In genomic region chr11:2442554-2442953, GRCh38 we compare ENCODE assay signal across 31 cellular contexts. TPM values are rescaled to one million over a fixed set of nuclear protein-coding genes. Genes with fewer than 3 reads are reported as not detected.
DNase-seq lines count a peak whose midpoint lies in the region; ATAC-seq and TF ChIP-seq lines count a peak whose summit lies in the region.
"Had no signal": no experiment of that assay in that cellular context is flagged by ENCODE, and none has a peak within 500 bp of the region (broad histone marks: within the 10 kb centered on the region; RNA-seq: fewer than 3 reads in every experiment).

No MANE protein-coding gene starts in this region.

- H4K20me1 ChIP-seq in KMS-11 (ENCODE audit: insufficient read depth) = no peaks in the 10 kb centered on the region

- H3K4me3 ChIP-seq in KMS-11 (IDR thresholded peaks at IDR 0.05; ENCODE audit: insufficient read depth, low read depth, low read length) = no peak overlapping the region
- H3K4me3 ChIP-seq in heart right ventricle = no peak overlapping the region
- H3K4me3 ChIP-seq: BLaER1 treated with 17β-estradiol and CSF1 and Interleukin-3, amounts not matched to agents 10 nM and 100 nM; cardiac muscle cell; HAP-1; MG63; sigmoid colon; SJSA1 had no signal

- no peak overlapping the region for H3K27ac Mint-ChIP-seq in activated naive CD4-positive, alpha-beta T cell treated with anti-CD3 and anti-CD28 coated beads, Interleukin-2, amount 10 ng/mL, durations not matched to agents 7 days and 5 days
- no peak overlapping the region for H3K27ac Mint-ChIP-seq in T-helper 17 cell
- peak overlapping the region in 7 of 10 donors; percentile 4 to 83 (median 41) for H3K27ac Mint-ChIP-seq in naive thymus-derived CD8-positive, alpha-beta T cell
- H3K27ac Mint-ChIP-seq: nephron progenitor cell; T-helper 2 cell treated with Interferon-gamma antibody and Interleukin-4, amounts not matched to agents 5 μg/mL and 100 μg/mL, for 36 hours had no signal

- H3K4me1 ChIP-seq in KMS-11 (ENCODE audit: low read depth, poor library complexity, severe bottlenecking) (peaks cover 54% of the 10 kb centered on the region), heart right ventricle (peaks cover 3 to 30% (median 23%) of the 10 kb centered on the region in 9 donors)
- H3K4me1 ChIP-seq: HAP-1, parathyroid adenoma had no signal

- peaks cover 26% of the 10 kb centered on the region for H3K4me1 Mint-ChIP-seq in activated naive CD4-positive, alpha-beta T cell treated with anti-CD3 and anti-CD28 coated beads, Interleukin-2, amount 10 ng/mL, durations not matched to agents 7 days and 5 days
- peaks cover 28% of the 10 kb centered on the region for H3K4me1 Mint-ChIP-seq in T-helper 17 cell
- peaks cover 31 to 49% (median 39%) of the 10 kb centered on the region in 4 donors for H3K4me1 Mint-ChIP-seq in naive thymus-derived CD8-positive, alpha-beta T cell

- CTCF ChIA-PET in activated naive CD4-positive, alpha-beta T cell treated with anti-CD3 and anti-CD28 coated beads, Interleukin-2, amount 10 ng/mL, durations not matched to agents 7 days and 5 days (lab: Charles Lee) = no interaction called here

- no peak overlapping the region for H3K27ac ChIP-seq in KMS-11
- no peak overlapping the region for H3K27ac ChIP-seq in heart right ventricle
- H3K27ac ChIP-seq: BLaER1 treated with 17β-estradiol and CSF1 and Interleukin-3, amounts not matched to agents 10 nM and 100 nM; cardiac muscle cell; parathyroid adenoma; sigmoid colon; SJSA1 had no signal

- H2AFZ ChIP-seq in KMS-11 (ENCODE audit: low read depth) = no peak overlapping the region
- H2AFZ ChIP-seq: parathyroid adenoma had no signal

- WGBS in heart right ventricle, 2 donors = 91 to 94% methylated on average over 1 of the region's 1 CpG

- H3K9me3 Mint-ChIP-seq in activated naive CD4-positive, alpha-beta T cell treated with anti-CD3 and anti-CD28 coated beads, Interleukin-2, amount 10 ng/mL, durations not matched to agents 7 days and 5 days = no peaks in the 10 kb centered on the region
- H3K9me3 Mint-ChIP-seq in naive thymus-derived CD8-positive, alpha-beta T cell = no peaks in the 10 kb centered on the region
- H3K9me3 Mint-ChIP-seq: T-helper 2 cell treated with Interferon-gamma antibody and Interleukin-4, amounts not matched to agents 5 μg/mL and 100 μg/mL, for 36 hours had no signal

- H3K36me3 ChIP-seq in KMS-11 (ENCODE audit: insufficient read depth) = no peaks in the 10 kb centered on the region
- H3K36me3 ChIP-seq in heart right ventricle = no peaks in the 10 kb centered on the region
- H3K36me3 ChIP-seq: BLaER1 treated with 17β-estradiol and CSF1 and Interleukin-3, amounts not matched to agents 10 nM and 100 nM; cardiac muscle cell; HAP-1; MG63; Peyer's patch; sigmoid colon; SJSA1 had no signal

- no peaks in the 10 kb centered on the region for H3K27me3 ChIP-seq in KMS-11 (ENCODE audit: insufficient read depth, low read depth)
- peaks cover 0 to 17% (median 5%) of the 10 kb centered on the region in 7 donors for H3K27me3 ChIP-seq in heart right ventricle
- H3K27me3 ChIP-seq: Peyer's patch had no signal

- ATAC-seq in T-helper 17 cell (peak; percentile 74), heart right ventricle (no peak), GM21390 (IDR thresholded peaks at IDR 0.05; ENCODE audit: unreplicated experiment) (no peak)
- peak; percentile 26 to 62 for ATAC-seq in naive thymus-derived CD8-positive, alpha-beta T cell
- ATAC-seq: left lobe of liver had no signal

- peaks cover 45% of the 10 kb centered on the region for H3K27me3 Mint-ChIP-seq in activated naive CD4-positive, alpha-beta T cell treated with anti-CD3 and anti-CD28 coated beads, Interleukin-2, amount 10 ng/mL, durations not matched to agents 7 days and 5 days
- no peaks in the 10 kb centered on the region for H3K27me3 Mint-ChIP-seq in T-helper 17 cell
- H3K27me3 Mint-ChIP-seq in naive thymus-derived CD8-positive, alpha-beta T cell = no peaks in the 10 kb centered on the region

- DNase-seq in activated naive CD4-positive, alpha-beta T cell treated with anti-CD3 and anti-CD28 coated beads, Interleukin-2, amount 10 ng/mL, durations not matched to agents 7 days and 5 days = peak; percentile 13
- no peak for DNase-seq in activated naive CD4-positive, alpha-beta T cell treated with anti-CD3 and anti-CD28 coated beads, Interleukin-2, amount 50 U/mL, for 16 hours
- DNase-seq in T-helper 17 cell (no peak), heart right ventricle (no peak), NCI-H1048 (lab: John Stamatoyannopoulos, UW) (no peak)
- DNase-seq in naive thymus-derived CD8-positive, alpha-beta T cell = peak in 7 of 10 donors; percentile 33 to 73 (median 47)
- DNase-seq: ACHN; activated CD4-positive, alpha-beta T cell treated with anti-CD3 and anti-CD28 coated beads, Interleukin-2, amount 50 U/mL, for 4 hours; amygdala; DMS 273 treated with DMSO at 0.1 percent for 48 hours; foreskin fibroblast; MG63; NCI-H187 treated with DMSO at 0.1 percent for 48 hours; NCI-H226; nephron progenitor cell; NK-92 treated with Interleukin-12 subunit alpha and Interleukin-12 subunit beta, amount 100 ng/mL, for 24 hours; sigmoid colon; substantia nigra had no signal

- H3K4me3 Mint-ChIP-seq in activated naive CD4-positive, alpha-beta T cell treated with anti-CD3 and anti-CD28 coated beads, Interleukin-2, amount 10 ng/mL, durations not matched to agents 7 days and 5 days = no peak overlapping the region
- H3K4me3 Mint-ChIP-seq in T-helper 17 cell = peak overlapping the region; percentile 65
- H3K4me3 Mint-ChIP-seq in naive thymus-derived CD8-positive, alpha-beta T cell = peak overlapping the region in 6 of 10 donors; percentile 2 to 76 (median 44)
- H3K4me3 Mint-ChIP-seq: nephron progenitor cell had no signal

- peak overlapping the region; percentile 63 for H3K4me2 ChIP-seq in KMS-11
- H3K4me2 ChIP-seq: BLaER1 treated with 17β-estradiol and CSF1 and Interleukin-3, amounts not matched to agents 10 nM and 100 nM had no signal

- H3K9me3 ChIP-seq in T-helper 17 cell (ENCODE audit: control insufficient read depth, low read length, poor library complexity, severe bottlenecking) (no peaks in the 10 kb centered on the region), heart right ventricle (peaks cover 0 to 5% (median 0%) of the 10 kb centered on the region in 11 donors)
- H3K9me3 ChIP-seq: BLaER1 treated with 17β-estradiol and CSF1 and Interleukin-3, amounts not matched to agents 10 nM and 100 nM; HAP-1; MG63; Peyer's patch; sigmoid colon; SJSA1 had no signal

- peaks cover 5% of the 10 kb centered on the region; the same call in 1 of the 2 replicates for H3K79me2 ChIP-seq in KMS-11 (ENCODE audit: insufficient read depth, low read depth)

- TF ChIP-seq CTCF in KMS-11 (conservative IDR thresholded peaks at IDR 0.05; ENCODE audit: low read depth, low read length) (no peak), heart right ventricle (IDR thresholded peaks at IDR 0.05) (no peak)

- H3K36me3 Mint-ChIP-seq in activated naive CD4-positive, alpha-beta T cell treated with anti-CD3 and anti-CD28 coated beads, Interleukin-2, amount 10 ng/mL, durations not matched to agents 7 days and 5 days = peaks cover 9% of the 10 kb centered on the region
- no peaks in the 10 kb centered on the region for H3K36me3 Mint-ChIP-seq in T-helper 17 cell (ENCODE audit: low read depth)
- no peaks in the 10 kb centered on the region for H3K36me3 Mint-ChIP-seq in naive thymus-derived CD8-positive, alpha-beta T cell

- POLR2A ChIA-PET in naive thymus-derived CD8-positive, alpha-beta T cell (lab: Charles Lee) = interaction anchor here (0.7 to 6.5 kb wide), 3 partner anchors 22 to 90 kb away, joined by 3 to 76 read pairs (median 4); no protein-coding TSS in a partner anchor

- H3K9ac ChIP-seq in KMS-11 = no peak overlapping the region
- H3K9ac ChIP-seq: BLaER1 treated with 17β-estradiol and CSF1 and Interleukin-3, amounts not matched to agents 10 nM and 100 nM; parathyroid adenoma had no signal

- intact Hi-C loops in heart right ventricle (cut with DNase I) = loop anchor here in 3 of 10 donors (5.0 kb wide), 2 partner anchors 70 to 80 kb away; no protein-coding TSS in a partner anchor

RNA-seq across cellular contexts. Expression of gene TRPM5, which starts 1.8 kb away (rescaled TPM):
- total RNA-seq in T-helper 17 cell (under 1 TPM; 0.07 to 0.08 TPM), heart right ventricle (not detected)
- total RNA-seq in naive thymus-derived CD8-positive, alpha-beta T cell = under 1 TPM; 0.60 to 0.69 TPM
- not detected for polyA plus RNA-seq in naive thymus-derived CD8-positive, alpha-beta T cell
- not detected for polyA plus RNA-seq in heart right ventricle
- total RNA-seq: dermis microvascular lymphatic vessel endothelial cell, epithelial cell of proximal tubule, G401, left lobe of liver, sigmoid colon, SJSA1 had no signal

RNA-seq across cellular contexts. Expression of gene KCNQ1, which starts 2.3 kb away (rescaled TPM):
- 10 to 100 TPM; 18.6 to 25.5 TPM for total RNA-seq in T-helper 17 cell
- 10 to 100 TPM; 23.5 to 25.1 TPM for total RNA-seq in naive thymus-derived CD8-positive, alpha-beta T cell
- 10 to 100 TPM in 2 of 3 donors, 1 to 10 TPM in 1; 8.7 to 22.9 (median 10.4) TPM for polyA plus RNA-seq in naive thymus-derived CD8-positive, alpha-beta T cell
- 10 to 100 TPM; 28.9 to 48.2 (median 36.4) TPM for total RNA-seq in heart right ventricle
- polyA plus RNA-seq in heart right ventricle = 10 to 100 TPM; 19.9 to 27.6 TPM
- total RNA-seq: SJSA1 had no signal

RNA-seq across cellular contexts. Expression of gene TSSC4, which starts 42.0 kb away (rescaled TPM):
- total RNA-seq in T-helper 17 cell (10 to 100 TPM; 47.9 to 60.3 TPM), heart right ventricle (10 to 100 TPM; 22.0 to 46.4 (median 29.2) TPM)
- 10 to 100 TPM; 56.6 to 65.6 TPM for total RNA-seq in naive thymus-derived CD8-positive, alpha-beta T cell
- polyA plus RNA-seq in naive thymus-derived CD8-positive, alpha-beta T cell = 10 to 100 TPM; 49.0 to 68.3 (median 54.7) TPM
- 10 to 100 TPM; 56.0 to 72.3 TPM for polyA plus RNA-seq in heart right ventricle

Comparison
In these comparisons a context has a peak if more than half of its experiments do, and no peak if none do; other contexts are left out.
1. DNase-seq: peak in activated naive CD4-positive, alpha-beta T cell treated with anti-CD3 and anti-CD28 coated beads, Interleukin-2, amount 10 ng/mL, durations not matched to agents 7 days and 5 days (single experiment) and naive thymus-derived CD8-positive, alpha-beta T cell (7 of 10); none in activated naive CD4-positive, alpha-beta T cell treated with anti-CD3 and anti-CD28 coated beads, Interleukin-2, amount 50 U/mL, for 16 hours (single experiment), T-helper 17 cell (0 of 3), heart right ventricle (0 of 2) and NCI-H1048 (single experiment).
2. H3K27ac Mint-ChIP-seq: peak in naive thymus-derived CD8-positive, alpha-beta T cell (7 of 10); none in activated naive CD4-positive, alpha-beta T cell treated with anti-CD3 and anti-CD28 coated beads, Interleukin-2, amount 10 ng/mL, durations not matched to agents 7 days and 5 days (single experiment) and T-helper 17 cell (single experiment).
3. ATAC-seq: peak in T-helper 17 cell (single experiment) and naive thymus-derived CD8-positive, alpha-beta T cell (2 of 2); none in heart right ventricle (0 of 8) and GM21390 (single experiment).